Comparison of ENCODE assay signal across 8 cellular contexts in the genomic region with DNA sequence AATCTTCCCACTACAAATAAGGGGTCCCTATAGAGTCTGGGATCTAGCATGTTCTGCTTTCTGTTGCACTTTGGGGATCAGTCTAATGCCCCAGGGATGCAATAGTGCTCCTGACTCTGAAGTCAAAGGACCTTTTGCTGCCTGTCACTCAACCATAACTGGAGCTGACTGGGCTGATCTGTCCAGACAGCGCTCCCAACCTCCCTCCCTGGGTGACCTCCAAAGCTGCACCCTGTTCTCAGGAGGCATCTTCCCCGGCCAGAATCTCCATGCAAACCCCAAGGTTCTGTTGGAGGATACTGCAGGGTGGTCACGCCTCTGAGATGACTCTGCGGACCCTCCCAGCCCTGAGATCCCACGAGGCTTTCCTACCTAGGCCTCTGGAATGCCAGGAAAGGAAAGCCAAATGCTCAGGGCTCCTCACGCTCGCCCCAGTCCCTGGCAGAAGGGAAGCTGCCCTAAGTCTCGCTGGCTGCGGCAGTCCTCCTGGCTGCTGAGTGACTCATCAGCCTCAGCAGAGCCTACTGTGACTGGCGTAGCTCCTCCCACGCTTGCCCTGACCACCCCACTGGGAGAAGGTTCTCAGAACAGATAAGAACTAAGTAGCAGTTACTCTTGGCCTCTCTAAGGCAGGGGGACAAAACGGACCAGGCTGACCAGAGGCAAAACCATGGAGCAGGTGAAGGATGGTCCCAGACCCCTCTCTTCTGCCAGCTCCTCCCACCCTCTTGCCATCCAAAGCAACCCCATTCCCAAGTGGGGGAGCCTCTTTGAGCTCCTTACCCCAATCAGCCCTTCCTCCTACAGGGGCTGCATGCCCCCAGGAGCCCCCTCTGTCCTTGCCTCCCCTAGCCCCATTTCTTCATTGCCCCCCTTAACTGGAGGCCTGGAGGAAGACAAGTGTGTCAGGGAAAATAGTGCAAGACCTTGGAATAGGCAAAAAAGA.
DNase-seq lines count a peak whose midpoint lies in the region; ATAC-seq, FAIRE-seq and TF ChIP-seq lines count a peak whose summit lies in the region.

No MANE protein-coding gene starts in this region.

- WGBS in pancreas, 2 donors: 55 to 57% methylated on average over 12 of the region's 12 CpGs

- H3K36me3 ChIP-seq in pancreas (no peaks in the 10 kb centered on the region), uterus (no peaks in the 10 kb centered on the region)

- no peak overlapping the region for H3K4me3 ChIP-seq in pancreas
- no peak overlapping the region for H3K4me3 ChIP-seq in uterus

- DNase-seq in GM13976 (ENCODE audit: low spot score) (peak; percentile 76), NCI-H226 (peak; percentile 90), pancreas (peak in 3 of 6 donors; percentile 44 to 61 (median 55)), uterus (peak; percentile 71 to 72), NCI-H1694 (lab: John Stamatoyannopoulos, UW) (no peak)
- DNase-seq in activated CD8-positive, alpha-beta memory T cell treated with anti-CD3 and anti-CD28 coated beads for 1 hour (ENCODE audit: extremely low read depth in 1 of 2, low read depth in 1 of 2): peak; percentile 28 to 41

- no peak for FAIRE-seq in pancreas (lab: Jason Lieb, UNC)

- H3K27me3 ChIP-seq in pancreas (no peaks in the 10 kb centered on the region), uterus (no peaks in the 10 kb centered on the region)

- TF ChIP-seq POLR2A in uterus (IDR thresholded peaks at IDR 0.05): no peak

- H3K9me3 ChIP-seq in pancreas: no peaks in the 10 kb centered on the region
- H3K9me3 ChIP-seq in uterus: no peaks in the 10 kb centered on the region

- no peak for TF ChIP-seq CTCF in GM13976 (IDR thresholded peaks at IDR 0.05; ENCODE audit: borderline replicate concordance, control extremely low read depth, extremely low read depth, insufficient read depth, missing control alignments)
- TF ChIP-seq CTCF in pancreas (IDR thresholded peaks at IDR 0.05): no peak
- TF ChIP-seq CTCF in uterus (IDR thresholded peaks at IDR 0.05): no peak

- H3K4me1 ChIP-seq in pancreas: peaks cover 0 to under 1% (median 0%) of the 10 kb centered on the region in 3 donors
- peaks cover 9 to 13% of the 10 kb centered on the region in 2 donors for H3K4me1 ChIP-seq in uterus

- intact Hi-C loops in pancreas (cut with DNase I) (no loop called here), uterus (cut with DNase I; ENCODE audit: low total_unique reads) (no loop called here)

- no peak overlapping the region for H3K27ac ChIP-seq in pancreas
- H3K27ac ChIP-seq in uterus: no peak overlapping the region

- in situ Hi-C loops in GM13976 (cut with MboI; ENCODE audit: low sequenced_read_pairs, unreplicated experiment): no loop called here

- ATAC-seq in esophagus mucosa (peak; percentile 81), pancreas (peak in 3 of 4 donors; percentile 57 to 82 (median 81)), GM21576 (IDR thresholded peaks at IDR 0.05; ENCODE audit: unreplicated experiment) (no peak)
